Comparison of ENCODE assay signal across 32 cellular contexts in genomic region chr12:8637244-8637643, GRCh38. TPM values are rescaled to one million over a fixed set of nuclear protein-coding genes. Genes with fewer than 3 reads are reported as not detected.
DNase-seq lines count a peak whose midpoint lies in the region; ATAC-seq and TF ChIP-seq lines count a peak whose summit lies in the region.
"Had no signal": no experiment of that assay in that cellular context is flagged by ENCODE, and none has a peak within 500 bp of the region (broad histone marks: within the 10 kb centered on the region; RNA-seq: fewer than 3 reads in every experiment).

No MANE protein-coding gene starts in this region.

- no peak overlapping the region for H3K4me3 Mint-ChIP-seq in endodermal cell
- H3K4me3 Mint-ChIP-seq: CD4-positive, CD25-positive, alpha-beta regulatory T cell; T-helper 1 cell treated with Interleukin-12 subunit alpha and Interleukin-12 subunit beta and Interleukin-4 antibody, amounts not matched to agents 30 μg/mL and 1 μg/mL, for 36 hours had no signal

- H3K27ac ChIP-seq in right atrium auricular region: no peak overlapping the region
- peak overlapping the region; percentile 79 for H3K27ac ChIP-seq in OCI-LY1 (ENCODE audit: low read depth, low read length, poor library complexity, severe bottlenecking)
- no peak overlapping the region for H3K27ac ChIP-seq in endodermal cell (ENCODE audit: low read depth, low read length)
- no peak overlapping the region for H3K27ac ChIP-seq in uterus
- H3K27ac ChIP-seq: Peyer's patch, SK-N-MC had no signal

- H2AFZ ChIP-seq in OCI-LY1 (ENCODE audit: low read length): no peak overlapping the region

- H3K9me3 Mint-ChIP-seq in endodermal cell: peaks cover 32% of the 10 kb centered on the region
- H3K9me3 Mint-ChIP-seq: CD4-positive, CD25-positive, alpha-beta regulatory T cell; T-helper 1 cell treated with Interleukin-12 subunit alpha and Interleukin-12 subunit beta and Interleukin-4 antibody, amounts not matched to agents 30 μg/mL and 1 μg/mL, for 36 hours had no signal

- DNase-seq in right atrium auricular region (ENCODE audit: low spot score) (peak; percentile 32), Right ventricle myocardium superior (no peak), endodermal cell (peak; percentile 73), NCI-H2081 (lab: John Stamatoyannopoulos, UW) (no peak), uterus (no peak), NCI-H526 (lab: John Stamatoyannopoulos, UW) (no peak)
- DNase-seq: 8988T; ACHN; CD4-positive, CD25-positive, alpha-beta regulatory T cell; DMS53; GDM1; NCI-H1694 treated with DMSO at 0.1 percent for 48 hours; NCI-H2081 treated with DMSO at 0.1 percent for 48 hours; NCI-H446; NCI-H524 treated with DMSO at 0.1 percent for 48 hours; NK-92 treated with Interleukin-12 subunit alpha and Interleukin-12 subunit beta, amount 100 ng/mL, for 24 hours; OCI-M1; Peyer's patch; SIG-M5; SW 1271 had no signal

- H3K27me3 ChIP-seq in right atrium auricular region (no peaks in the 10 kb centered on the region), OCI-LY1 (ENCODE audit: insufficient read depth, low read length) (no peaks in the 10 kb centered on the region), endodermal cell (ENCODE audit: control insufficient read depth, insufficient read depth, low read length, poor library complexity, severe bottlenecking) (no peaks in the 10 kb centered on the region), uterus (no peaks in the 10 kb centered on the region)
- H3K27me3 ChIP-seq: Peyer's patch had no signal

- H3K36me3 Mint-ChIP-seq in endodermal cell (ENCODE audit: low read depth): peaks cover 13% of the 10 kb centered on the region

- H3K4me1 Mint-ChIP-seq in endodermal cell: peaks cover 57% of the 10 kb centered on the region

- intact Hi-C loops in Right ventricle myocardium superior (cut with DNase I): no loop called here
- intact Hi-C loops in uterus (cut with DNase I; ENCODE audit: low total_unique reads): no loop called here

- TF ChIP-seq CTCF in right atrium auricular region (IDR thresholded peaks at IDR 0.05) (no peak), OCI-LY1 (IDR thresholded peaks at IDR 0.05; ENCODE audit: low read length) (peak; percentile 52), endodermal cell (conservative IDR thresholded peaks at IDR 0.05) (peak; percentile 65), uterus (IDR thresholded peaks at IDR 0.05) (no peak)

- no peaks in the 10 kb centered on the region for H3K79me2 ChIP-seq in OCI-LY1 (ENCODE audit: insufficient read depth, low read length)

- H3K9me3 ChIP-seq in right atrium auricular region (no peaks in the 10 kb centered on the region), OCI-LY1 (ENCODE audit: low read length) (no peaks in the 10 kb centered on the region), endodermal cell (ENCODE audit: control insufficient read depth, low read length) (peaks cover 11% of the 10 kb centered on the region), uterus (no peaks in the 10 kb centered on the region)
- H3K9me3 ChIP-seq: Peyer's patch had no signal

- peak overlapping the region; percentile 26; the same call in 1 of the 2 replicates for H3K4me2 ChIP-seq in OCI-LY1 (ENCODE audit: low read length)

- no peaks in the 10 kb centered on the region; the same call in 1 of the 2 replicates for H3F3A ChIP-seq in OCI-LY1 (ENCODE audit: insufficient read depth, low read length)

- H3K9ac ChIP-seq in OCI-LY1 (ENCODE audit: low read length) (peak overlapping the region; percentile 38), endodermal cell (ENCODE audit: extremely low read depth, low read length, poor library complexity, severe bottlenecking) (no peak overlapping the region)

- H3K36me3 ChIP-seq in right atrium auricular region (no peaks in the 10 kb centered on the region), OCI-LY1 (ENCODE audit: insufficient read depth, low read length) (no peaks in the 10 kb centered on the region), endodermal cell (ENCODE audit: control insufficient read depth, insufficient read depth, low read length) (no peaks in the 10 kb centered on the region), uterus (no peaks in the 10 kb centered on the region)
- H3K36me3 ChIP-seq: Peyer's patch had no signal

- H3K27me3 Mint-ChIP-seq in endodermal cell (ENCODE audit: insufficient read depth): no peaks in the 10 kb centered on the region
- H3K27me3 Mint-ChIP-seq: CD4-positive, CD25-positive, alpha-beta regulatory T cell had no signal

- WGBS in endodermal cell (ENCODE audit: insufficient coverage in 1 of 2, insufficient read length in 1 of 2), 2 experiments: 87 to 90% methylated on average over 7 of the region's 7 CpGs

- no peaks in the 10 kb centered on the region for H3K4me1 ChIP-seq in right atrium auricular region
- H3K4me1 ChIP-seq in OCI-LY1 (ENCODE audit: insufficient read depth, low read length, severe bottlenecking): peaks cover 37% of the 10 kb centered on the region
- peaks cover 10% of the 10 kb centered on the region for H3K4me1 ChIP-seq in endodermal cell (ENCODE audit: control insufficient read depth, insufficient read depth, low read length)
- no peaks in the 10 kb centered on the region for H3K4me1 ChIP-seq in uterus
- H3K4me1 ChIP-seq: Peyer's patch had no signal

- no peak overlapping the region for H3K4me3 ChIP-seq in right atrium auricular region
- H3K4me3 ChIP-seq in OCI-LY1 (ENCODE audit: low read depth, low read length, poor library complexity, severe bottlenecking): no peak overlapping the region
- H3K4me3 ChIP-seq in endodermal cell (ENCODE audit: low read length): no peak overlapping the region
- H3K4me3 ChIP-seq in uterus: no peak overlapping the region
- H3K4me3 ChIP-seq: GM12878, K562, Peyer's patch had no signal

- no peaks in the 10 kb centered on the region for H3K9me2 ChIP-seq in OCI-LY1 (ENCODE audit: low read depth, low read length)

- ATAC-seq in Right ventricle myocardium superior (ENCODE audit: poor library complexity) (no peak), GM21786 (IDR thresholded peaks at IDR 0.05; ENCODE audit: unreplicated experiment) (no peak)
- ATAC-seq: GM12878, HepG2, K562 had no signal

- no peak for TF ChIP-seq POLR2A in uterus (IDR thresholded peaks at IDR 0.05)

- peak overlapping the region; percentile 99 for H3K27ac Mint-ChIP-seq in endodermal cell
- H3K27ac Mint-ChIP-seq: T-helper 1 cell treated with Interleukin-12 subunit alpha and Interleukin-12 subunit beta and Interleukin-4 antibody, amounts not matched to agents 30 μg/mL and 1 μg/mL, for 36 hours had no signal

- no peaks in the 10 kb centered on the region for H4K20me1 ChIP-seq in OCI-LY1 (ENCODE audit: insufficient read depth, low read length)

RNA-seq across cellular contexts. Expression of gene AICDA, which starts 24.6 kb away (rescaled TPM):
- total RNA-seq in right atrium auricular region: under 1 TPM in 1 of 2 donors, not detected in 1; 0.12 TPM
- total RNA-seq in Right ventricle myocardium superior: not detected
- total RNA-seq in endodermal cell: not detected
- not detected for polyA plus RNA-seq in endodermal cell (2013, experiment 1 of 2)
- not detected for polyA plus RNA-seq in endodermal cell (2013, experiment 2 of 2)
- total RNA-seq in uterus: under 1 TPM in 1 of 4 donors, not detected in 3; 0.41 TPM
- total RNA-seq: CD4-positive, CD25-positive, alpha-beta regulatory T cell; H4; HepG2; HT-29; K562; LHCN-M2; MCF 10A had no signal
- polyA plus RNA-seq: BJ; CD4-positive, CD25-positive, alpha-beta regulatory T cell; HepG2; K562 had no signal

RNA-seq across cellular contexts. Expression of gene MFAP5, which starts 25.4 kb away (rescaled TPM):
- total RNA-seq in right atrium auricular region (100 to 1,000 TPM in 1 of 2 donors, 10 to 100 TPM in 1; 22.1 to 104 TPM), Right ventricle myocardium superior (45.9 TPM), endodermal cell (under 1 TPM in 1 of 2 donors, not detected in 1; 0.44 TPM), uterus (100 to 1,000 TPM in 3 of 4 donors, 10 to 100 TPM in 1; 36.8 to 259 (median 151) TPM)
- polyA plus RNA-seq in endodermal cell (2013, experiment 1 of 2): 0.46 TPM
- polyA plus RNA-seq in endodermal cell (2013, experiment 2 of 2): 0.66 TPM
- total RNA-seq: CD4-positive, CD25-positive, alpha-beta regulatory T cell; H4; HepG2; HT-29; K562 had no signal
- polyA plus RNA-seq: CD4-positive, CD25-positive, alpha-beta regulatory T cell; K562 had no signal

Comparison
In these comparisons a context has a peak if more than half of its experiments do, and no peak if none do; other contexts are left out.
1. DNase-seq: peak in right atrium auricular region (single experiment) and endodermal cell (single experiment); none in Right ventricle myocardium superior (single experiment), NCI-H2081 (0 of 2), uterus (0 of 2) and NCI-H526 (0 of 2).
2. CTCF ChIP-seq: peak in OCI-LY1 (single experiment) and endodermal cell (single experiment); none in right atrium auricular region (0 of 2) and uterus (0 of 4).
3. RNA of gene MFAP5, which starts 25.4 kb away (total RNA-seq): 36.8 to 259 TPM in uterus, 22.1 to 104 TPM in right atrium auricular region and 45.9 TPM in Right ventricle myocardium superior (single experiment); 0.44 TPM in endodermal cell; every median in the first group is over 10 times any median in the second.